ENCODE assay signal across 10 cellular contexts in genomic region chr12:110565919-110566871, GRCh38. TPM values are rescaled to one million over a fixed set of nuclear protein-coding genes. Genes with fewer than 3 reads are reported as not detected.
A peak's percentile ranks its signal among the peaks of the same experiment; 100 is the strongest.
DNase-seq lines count a peak whose midpoint lies in the region; ATAC-seq and TF ChIP-seq lines count a peak whose summit lies in the region.
"Had no signal": no experiment of that assay in that cellular context is flagged by ENCODE, and none has a peak within 500 bp of the region (broad histone marks: within the 10 kb centered on the region; RNA-seq: fewer than 3 reads in every experiment).

No MANE protein-coding gene starts in this region.

- no peak for DNase-seq in CD4-positive, CD25-positive, alpha-beta regulatory T cell
- DNase-seq in HPDE6-E6E7 (ENCODE audit: extremely low spot score): peak; percentile 61
- peak in 3 of 4 donors; percentile 18 to 41 (median 31) for DNase-seq in body of pancreas
- no peak for DNase-seq in mesothelial cell of epicardium (ENCODE audit: low spot score in 2 of 2, unreplicated experiment in 2 of 2)
- DNase-seq in GM19238 (ENCODE audit: insufficient read length, low spot score): no peak
- no peak for DNase-seq in colonic mucosa
- DNase-seq in NCI-H524 treated with DMSO at 0.1 percent for 48 hours (lab: John Stamatoyannopoulos, UW): no peak
- DNase-seq in tibial artery: no peak

- intact Hi-C loops in body of pancreas (cut with DNase I): no loop called here
- intact Hi-C loops in colonic mucosa (cut with DNase I): no loop called here
- intact Hi-C loops in tibial artery (cut with DNase I; ENCODE audit: low total_unique reads): no loop called here

- H3K9ac ChIP-seq in colonic mucosa (ENCODE audit: low read depth in 2 of 2, low read length in 2 of 2): no peak overlapping the region

- peaks cover 37% of the 10 kb centered on the region for H3K4me1 ChIP-seq in CD4-positive, CD25-positive, alpha-beta regulatory T cell (ENCODE audit: control insufficient read depth, insufficient read depth, low read length, poor library complexity, severe bottlenecking)
- H3K4me1 ChIP-seq in body of pancreas: peaks cover 43% of the 10 kb centered on the region
- peaks cover 3% of the 10 kb centered on the region for H3K4me1 ChIP-seq in colonic mucosa
- peaks cover 8 to 49% (median 29%) of the 10 kb centered on the region in 4 donors for H3K4me1 ChIP-seq in tibial artery

- no peaks in the 10 kb centered on the region for H3K27me3 Mint-ChIP-seq in CD4-positive, CD25-positive, alpha-beta regulatory T cell
- no peaks in the 10 kb centered on the region for H3K27me3 Mint-ChIP-seq in mesothelial cell of epicardium (ENCODE audit: low read depth)

- H3K4me3 Mint-ChIP-seq in CD4-positive, CD25-positive, alpha-beta regulatory T cell: peak overlapping the region in 3 of 4 donors; percentile 1 to 19 (median 17)
- H3K4me3 Mint-ChIP-seq in mesothelial cell of epicardium: no peak overlapping the region

- peaks cover 4% of the 10 kb centered on the region for H3K36me3 ChIP-seq in CD4-positive, CD25-positive, alpha-beta regulatory T cell (ENCODE audit: control insufficient read depth, insufficient read depth, low read length)
- no peaks in the 10 kb centered on the region for H3K36me3 ChIP-seq in body of pancreas (replicated peaks in 1 of 2; ENCODE audit: insufficient read depth in 1 of 2, low read depth in 2 of 2)
- no peaks in the 10 kb centered on the region for H3K36me3 ChIP-seq in colonic mucosa
- no peaks in the 10 kb centered on the region for H3K36me3 ChIP-seq in tibial artery

- H3K27me3 ChIP-seq in CD4-positive, CD25-positive, alpha-beta regulatory T cell (ENCODE audit: control insufficient read depth, insufficient read depth, low read length): no peaks in the 10 kb centered on the region
- H3K27me3 ChIP-seq in body of pancreas (no peaks in the 10 kb centered on the region), colonic mucosa (no peaks in the 10 kb centered on the region), tibial artery (no peaks in the 10 kb centered on the region)

- no peak overlapping the region for H3K27ac ChIP-seq in CD4-positive, CD25-positive, alpha-beta regulatory T cell (ENCODE audit: insufficient read depth, low read length, poor library complexity, severe bottlenecking)
- H3K27ac ChIP-seq in body of pancreas: peak overlapping the region; percentile 1 to 55 (median 36)
- H3K27ac ChIP-seq in colonic mucosa: no peak overlapping the region
- H3K27ac ChIP-seq in tibial artery: peak overlapping the region in 1 of 2 donors; percentile 16

- peak overlapping the region; percentile 72 to 87 (median 77) for H3K27ac Mint-ChIP-seq in CD4-positive, CD25-positive, alpha-beta regulatory T cell
- H3K27ac Mint-ChIP-seq in mesothelial cell of epicardium: peak overlapping the region; percentile 43

- TF ChIP-seq POLR2A in body of pancreas (IDR thresholded peaks at IDR 0.05): no peak

- peak overlapping the region; percentile 3 for H3K4me3 ChIP-seq in CD4-positive, CD25-positive, alpha-beta regulatory T cell (ENCODE audit: low read depth, low read length)
- H3K4me3 ChIP-seq in body of pancreas (no peak overlapping the region), colonic mucosa (no peak overlapping the region), tibial artery (no peak overlapping the region)
- H3K4me3 ChIP-seq: skin epidermis had no signal

- TF ChIP-seq CTCF in body of pancreas (IDR thresholded peaks at IDR 0.05): no peak
- TF ChIP-seq CTCF in mesothelial cell of epicardium (IDR thresholded peaks at IDR 0.05; ENCODE audit: unreplicated experiment): no peak
- TF ChIP-seq CTCF in colonic mucosa (IDR thresholded peaks at IDR 0.05): no peak
- no peak for TF ChIP-seq CTCF in tibial artery (IDR thresholded peaks at IDR 0.05)

- H3K4me1 Mint-ChIP-seq in CD4-positive, CD25-positive, alpha-beta regulatory T cell: peaks cover 29 to 71% (median 46%) of the 10 kb centered on the region in 4 donors
- H3K4me1 Mint-ChIP-seq in mesothelial cell of epicardium: peaks cover 26% of the 10 kb centered on the region

- no peak for ATAC-seq in CD4-positive, CD25-positive, alpha-beta regulatory T cell (ENCODE audit: low read depth in 2 of 2)
- peak; percentile 59 for ATAC-seq in body of pancreas
- ATAC-seq: SK-N-SH treated with all-trans-retinoic acid at 6 μM for 48 hours had no signal

- H3K9me3 ChIP-seq in CD4-positive, CD25-positive, alpha-beta regulatory T cell (ENCODE audit: control insufficient read depth in 2 of 2, low read length in 2 of 2): peaks cover 5 to 7% of the 10 kb centered on the region in 2 experiments
- no peaks in the 10 kb centered on the region for H3K9me3 ChIP-seq in body of pancreas
- H3K9me3 ChIP-seq in colonic mucosa: no peaks in the 10 kb centered on the region
- H3K9me3 ChIP-seq in tibial artery: no peaks in the 10 kb centered on the region

- 40 to 54% methylated on average over 8 of the region's 8 CpGs for WGBS in body of pancreas, 2 donors

- peaks cover 0 to 8% (median 4%) of the 10 kb centered on the region in 7 donors for H3K9me3 Mint-ChIP-seq in CD4-positive, CD25-positive, alpha-beta regulatory T cell
- H3K9me3 Mint-ChIP-seq in mesothelial cell of epicardium: peaks cover 7% of the 10 kb centered on the region

- H3K36me3 Mint-ChIP-seq in CD4-positive, CD25-positive, alpha-beta regulatory T cell: peaks cover 9% of the 10 kb centered on the region
- H3K36me3 Mint-ChIP-seq in mesothelial cell of epicardium: peaks cover 10% of the 10 kb centered on the region

RNA-seq across cellular contexts. Expression of gene PPTC7, which starts 16.9 kb away (rescaled TPM):
- total RNA-seq in CD4-positive, CD25-positive, alpha-beta regulatory T cell: 42.3 TPM
- 10 to 100 TPM in 1 of 4 donors, 1 to 10 TPM in 3; 6.7 to 10.3 (median 8.4) TPM for polyA plus RNA-seq in CD4-positive, CD25-positive, alpha-beta regulatory T cell
- 10 to 100 TPM; 10.1 to 10.5 TPM for total RNA-seq in body of pancreas
- 14.2 to 15.3 TPM (median 14.5 TPM) in 3 replicates for total RNA-seq in mesothelial cell of epicardium
- 10 to 100 TPM; 25.7 to 34.9 TPM for total RNA-seq in colonic mucosa

RNA-seq across cellular contexts. Expression of gene TCTN1, which starts 47.7 kb away (rescaled TPM):
- 1.6 TPM for total RNA-seq in CD4-positive, CD25-positive, alpha-beta regulatory T cell
- polyA plus RNA-seq in CD4-positive, CD25-positive, alpha-beta regulatory T cell: 1 to 10 TPM; 2.7 to 5.8 (median 4.0) TPM
- 10 to 100 TPM; 54.7 to 95.6 TPM for total RNA-seq in body of pancreas
- 57.7 to 64.5 TPM (median 63.4 TPM) in 3 replicates for total RNA-seq in mesothelial cell of epicardium
- 10 to 100 TPM in 1 of 2 donors, 1 to 10 TPM in 1; 9.2 to 10.2 TPM for total RNA-seq in colonic mucosa

Comparison
In these comparisons a context has a peak if more than half of its experiments do, and no peak if none do; other contexts are left out.
1. DNase-seq: peak in HPDE6-E6E7 (single experiment) and body of pancreas (3 of 4); none in CD4-positive, CD25-positive, alpha-beta regulatory T cell (0 of 3), mesothelial cell of epicardium (0 of 2), GM19238 (single experiment), colonic mucosa (single experiment), NCI-H524 treated with DMSO at 0.1 percent for 48 hours (single experiment) and tibial artery (0 of 2).
2. H3K27ac ChIP-seq: peak in body of pancreas (4 of 4); none in CD4-positive, CD25-positive, alpha-beta regulatory T cell (single experiment) and colonic mucosa (single experiment).